ENCODE assay signal across 1 cellular context in the genomic region with DNA sequence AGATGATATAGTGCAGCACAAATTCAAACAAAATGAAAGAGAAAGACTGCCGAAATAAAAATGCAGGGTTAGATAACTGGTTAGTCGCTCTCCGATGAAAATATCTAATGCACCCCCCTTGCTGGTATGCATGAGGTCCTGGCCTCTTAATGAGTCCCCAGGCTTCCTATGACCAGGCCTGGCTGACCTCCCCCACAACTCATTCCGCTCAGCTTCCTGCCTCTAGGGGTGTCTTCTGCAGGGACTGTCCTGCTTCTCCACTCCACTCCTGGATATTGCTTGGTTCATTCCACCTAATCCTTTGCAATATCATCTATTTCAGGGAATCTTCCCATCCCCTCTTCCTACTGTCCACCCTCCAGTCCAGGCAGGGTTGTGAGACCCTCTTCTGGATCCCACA.
TF ChIP-seq lines count a peak whose summit lies in the region.

No MANE protein-coding gene starts in this region.

TF ChIP-seq in WTC11, 78 proteins besides CTCF, POLR2A, EP300 and RAD21 (continued from another document):
- no peak for TF ChIP-seq ZSCAN18 (CRISPR knock-in tag; IDR thresholded peaks at IDR 0.05)
